2 cellular contexts compared by ENCODE assay signal in the genomic region with DNA sequence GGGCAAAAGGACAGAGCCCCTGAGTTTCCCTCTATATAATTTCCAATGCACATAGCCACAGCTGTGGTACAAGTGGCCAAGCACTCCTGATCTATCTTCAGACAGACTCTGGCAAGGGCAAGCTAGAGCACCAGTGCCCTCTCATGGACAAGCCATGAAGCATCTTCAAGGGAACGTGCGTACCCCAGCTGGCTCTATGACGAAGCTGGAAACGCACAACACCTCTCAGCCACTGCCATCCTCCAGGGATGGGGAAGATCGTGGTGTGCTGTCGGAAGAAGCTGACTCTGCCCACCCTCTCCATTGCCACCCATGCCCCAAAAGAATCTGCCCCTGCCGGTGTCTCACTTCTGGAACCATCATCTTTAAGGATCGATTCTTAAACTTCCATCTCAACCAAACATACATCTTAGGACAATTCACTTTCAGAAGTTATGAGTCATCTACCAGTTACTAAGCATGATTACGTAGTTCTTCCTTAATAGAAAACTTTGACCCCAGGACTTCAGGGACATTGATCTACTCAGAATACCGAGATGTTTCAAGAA.
TF ChIP-seq lines count a peak whose summit lies in the region.

No MANE protein-coding gene starts in this region.

TF ChIP-seq in HEK293T, 16 proteins besides CTCF, POLR2A, EP300 and RAD21 (continued from another document):
- TF ChIP-seq L3MBTL2 (conservative IDR thresholded peaks at IDR 0.05) (no peak), BHLHE40 (IDR thresholded peaks at IDR 0.05; ENCODE audit: borderline replicate concordance) (no peak), SUZ12 (IDR thresholded peaks at IDR 0.05) (no peak)
- TF ChIP-seq, protein P1, sequence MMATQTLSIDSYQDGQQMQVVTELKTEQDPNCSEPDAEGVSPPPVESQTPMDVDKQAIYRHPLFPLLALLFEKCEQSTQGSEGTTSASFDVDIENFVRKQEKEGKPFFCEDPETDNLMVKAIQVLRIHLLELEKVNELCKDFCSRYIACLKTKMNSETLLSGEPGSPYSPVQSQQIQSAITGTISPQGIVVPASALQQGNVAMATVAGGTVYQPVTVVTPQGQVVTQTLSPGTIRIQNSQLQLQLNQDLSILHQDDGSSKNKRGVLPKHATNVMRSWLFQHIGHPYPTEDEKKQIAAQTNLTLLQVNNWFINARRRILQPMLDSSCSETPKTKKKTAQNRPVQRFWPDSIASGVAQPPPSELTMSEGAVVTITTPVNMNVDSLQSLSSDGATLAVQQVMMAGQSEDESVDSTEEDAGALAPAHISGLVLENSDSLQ (IDR thresholded peaks at IDR 0.05) = no peak
TF ChIP-seq in HEK293T: peak in this region for 0.

TF ChIP-seq in GM12878, 131 proteins besides CTCF, POLR2A, EP300 and RAD21 (continued from another document):
- TF ChIP-seq, protein P2, sequence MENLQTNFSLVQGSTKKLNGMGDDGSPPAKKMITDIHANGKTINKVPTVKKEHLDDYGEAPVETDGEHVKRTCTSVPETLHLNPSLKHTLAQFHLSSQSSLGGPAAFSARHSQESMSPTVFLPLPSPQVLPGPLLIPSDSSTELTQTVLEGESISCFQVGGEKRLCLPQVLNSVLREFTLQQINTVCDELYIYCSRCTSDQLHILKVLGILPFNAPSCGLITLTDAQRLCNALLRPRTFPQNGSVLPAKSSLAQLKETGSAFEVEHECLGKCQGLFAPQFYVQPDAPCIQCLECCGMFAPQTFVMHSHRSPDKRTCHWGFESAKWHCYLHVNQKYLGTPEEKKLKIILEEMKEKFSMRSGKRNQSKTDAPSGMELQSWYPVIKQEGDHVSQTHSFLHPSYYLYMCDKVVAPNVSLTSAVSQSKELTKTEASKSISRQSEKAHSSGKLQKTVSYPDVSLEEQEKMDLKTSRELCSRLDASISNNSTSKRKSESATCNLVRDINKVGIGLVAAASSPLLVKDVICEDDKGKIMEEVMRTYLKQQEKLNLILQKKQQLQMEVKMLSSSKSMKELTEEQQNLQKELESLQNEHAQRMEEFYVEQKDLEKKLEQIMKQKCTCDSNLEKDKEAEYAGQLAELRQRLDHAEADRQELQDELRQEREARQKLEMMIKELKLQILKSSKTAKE (IDR thresholded peaks at IDR 0.05; ENCODE audit: low read depth, poor library complexity, severe bottlenecking) = no peak
- TF ChIP-seq MTA3 (IDR thresholded peaks at IDR 0.05; ENCODE audit: borderline replicate concordance, low read length) (no peak), SMC3 (IDR thresholded peaks at IDR 0.05; ENCODE audit: borderline replicate concordance, low read length) (peak; percentile 84; the same call in 1 of the 2 replicates), SREBF2 (IDR thresholded peaks at IDR 0.05; ENCODE audit: low read length) (no peak), SMARCA5 (IDR thresholded peaks at IDR 0.05) (peak; percentile 48; the same call in 1 of the 2 replicates), SMAD1 (IDR thresholded peaks at IDR 0.05; ENCODE audit: low read depth, partially characterized antibody) (no peak), YY1 (IDR thresholded peaks at IDR 0.05; ENCODE audit: low read depth, low read length) (0 out of 2 replicates have a peak, but pooled peaks have one; percentile 39), MTA2 (IDR thresholded peaks at IDR 0.05; ENCODE audit: low read depth) (no peak), LARP7 (IDR thresholded peaks at IDR 0.05) (no peak), FOXM1 (IDR thresholded peaks at IDR 0.05; ENCODE audit: low read depth, low read length) (no peak), SUPT20H (IDR thresholded peaks at IDR 0.05; ENCODE audit: borderline replicate concordance, control insufficient read depth, low read depth, low read length) (no peak), TCF7 (IDR thresholded peaks at IDR 0.05; ENCODE audit: borderline replicate concordance) (no peak), BCL11A (IDR thresholded peaks at IDR 0.05; ENCODE audit: low read depth, low read length) (no peak), CHD1 (IDR thresholded peaks at IDR 0.05; ENCODE audit: low read depth, low read length) (no peak), POLR2AphosphoS5 (IDR thresholded peaks at IDR 0.05; ENCODE audit: low read length) (no peak), RELA (IDR thresholded peaks at IDR 0.05; ENCODE audit: borderline replicate concordance, partially characterized antibody) (peak; percentile 28), DPF2 (IDR thresholded peaks at IDR 0.05) (no peak), NR2C1 (IDR thresholded peaks at IDR 0.05) (no peak), BHLHE40 (IDR thresholded peaks at IDR 0.05; ENCODE audit: borderline replicate concordance in 1 of 2, low read depth in 2 of 2, low read length in 1 of 2) (peak; percentile 31 to 67; a peak in 2 of 4 replicates), TCF12 (IDR thresholded peaks at IDR 0.05; ENCODE audit: low read depth, low read length) (0 out of 2 replicates have a peak, but pooled peaks have one; percentile 19), CBFB (IDR thresholded peaks at IDR 0.05; ENCODE audit: low read depth) (no peak), ZNF207 (IDR thresholded peaks at IDR 0.05; ENCODE audit: borderline replicate concordance) (no peak), POU2F2 (IDR thresholded peaks at IDR 0.05; ENCODE audit: borderline replicate concordance, low read depth, low read length) (0 out of 3 replicates have a peak, but pooled peaks have one; percentile 32), ZZZ3 (IDR thresholded peaks at IDR 0.05; ENCODE audit: control insufficient read depth, insufficient read length, low read depth) (no peak), CHD2 (IDR thresholded peaks at IDR 0.05; ENCODE audit: borderline replicate concordance, low read depth, low read length) (no peak), MYB (IDR thresholded peaks at IDR 0.05; ENCODE audit: borderline replicate concordance, low read depth, low read length) (no peak), HDAC2 (IDR thresholded peaks at IDR 0.05) (no peak), ESRRA (IDR thresholded peaks at IDR 0.05; ENCODE audit: low read length) (no peak), ZNF622 (IDR thresholded peaks at IDR 0.05) (no peak)
- TF ChIP-seq, protein P1 (IDR thresholded peaks at IDR 0.05) = no peak
- TF ChIP-seq, protein P3, sequence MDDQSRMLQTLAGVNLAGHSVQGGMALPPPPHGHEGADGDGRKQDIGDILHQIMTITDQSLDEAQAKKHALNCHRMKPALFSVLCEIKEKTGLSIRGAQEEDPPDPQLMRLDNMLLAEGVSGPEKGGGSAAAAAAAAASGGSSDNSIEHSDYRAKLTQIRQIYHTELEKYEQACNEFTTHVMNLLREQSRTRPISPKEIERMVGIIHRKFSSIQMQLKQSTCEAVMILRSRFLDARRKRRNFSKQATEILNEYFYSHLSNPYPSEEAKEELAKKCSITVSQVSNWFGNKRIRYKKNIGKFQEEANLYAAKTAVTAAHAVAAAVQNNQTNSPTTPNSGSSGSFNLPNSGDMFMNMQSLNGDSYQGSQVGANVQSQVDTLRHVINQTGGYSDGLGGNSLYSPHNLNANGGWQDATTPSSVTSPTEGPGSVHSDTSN (IDR thresholded peaks at IDR 0.05; ENCODE audit: insufficient replicate concordance, low read depth, low read length) = no peak
- TF ChIP-seq, protein P4, sequence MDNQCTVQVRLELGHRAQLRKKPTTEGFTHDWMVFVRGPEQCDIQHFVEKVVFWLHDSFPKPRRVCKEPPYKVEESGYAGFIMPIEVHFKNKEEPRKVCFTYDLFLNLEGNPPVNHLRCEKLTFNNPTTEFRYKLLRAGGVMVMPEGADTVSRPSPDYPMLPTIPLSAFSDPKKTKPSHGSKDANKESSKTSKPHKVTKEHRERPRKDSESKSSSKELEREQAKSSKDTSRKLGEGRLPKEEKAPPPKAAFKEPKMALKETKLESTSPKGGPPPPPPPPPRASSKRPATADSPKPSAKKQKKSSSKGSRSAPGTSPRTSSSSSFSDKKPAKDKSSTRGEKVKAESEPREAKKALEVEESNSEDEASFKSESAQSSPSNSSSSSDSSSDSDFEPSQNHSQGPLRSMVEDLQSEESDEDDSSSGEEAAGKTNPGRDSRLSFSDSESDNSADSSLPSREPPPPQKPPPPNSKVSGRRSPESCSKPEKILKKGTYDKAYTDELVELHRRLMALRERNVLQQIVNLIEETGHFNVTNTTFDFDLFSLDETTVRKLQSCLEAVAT (IDR thresholded peaks at IDR 0.05) = no peak
